ENCODE assay signal across 9 cellular contexts in the genomic region with DNA sequence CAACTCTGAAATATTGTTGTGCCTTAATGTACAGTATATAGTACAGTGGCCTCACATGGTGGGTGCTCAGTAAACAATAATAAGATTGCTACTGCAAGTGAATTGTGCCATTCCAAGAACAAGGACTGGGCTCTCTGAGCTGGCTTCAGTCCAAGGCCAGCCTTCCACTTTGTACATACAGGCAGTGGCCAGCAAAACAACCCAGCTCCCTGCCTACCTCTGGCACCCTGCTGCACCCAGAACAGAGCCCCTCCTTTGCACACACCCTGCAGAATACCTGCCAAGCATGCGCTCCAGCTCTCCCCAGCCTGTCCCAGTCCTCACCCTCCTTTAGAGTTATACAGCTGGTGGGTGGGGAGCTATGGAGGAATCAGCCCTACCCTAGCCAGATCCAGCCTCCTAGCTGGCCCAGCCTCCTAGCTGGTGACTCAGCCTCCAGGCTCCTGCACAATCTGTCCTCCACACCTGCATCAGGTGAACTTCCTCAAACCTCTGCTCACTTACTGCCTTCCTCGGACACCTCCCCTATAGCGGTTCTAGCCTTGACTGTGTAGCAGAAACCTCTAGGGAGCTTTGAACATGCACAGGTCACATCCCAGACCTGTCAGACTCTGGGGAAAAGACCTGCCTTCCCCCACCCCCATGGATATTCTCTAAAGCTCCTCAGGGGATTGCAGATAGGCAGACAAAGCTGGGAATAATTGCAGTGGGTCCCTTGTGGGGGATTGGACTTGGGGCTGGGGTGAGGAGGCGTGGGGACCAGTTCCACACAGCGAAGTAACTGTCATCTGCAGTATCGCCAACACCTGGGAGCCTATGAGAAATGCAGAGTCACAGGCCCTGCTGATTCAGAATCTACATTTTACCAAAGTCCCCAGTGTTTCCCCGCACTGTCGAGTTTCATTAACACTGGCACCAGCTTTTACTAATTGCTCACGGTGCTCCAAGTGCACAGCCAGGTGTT. TPM values are rescaled to one million over a fixed set of nuclear protein-coding genes. Genes with fewer than 3 reads are reported as not detected.
A peak's percentile ranks its signal among the peaks of the same experiment; 100 is the strongest.
DNase-seq lines count a peak whose midpoint lies in the region; ATAC-seq and TF ChIP-seq lines count a peak whose summit lies in the region.
"Had no signal": no experiment of that assay in that cellular context is flagged by ENCODE, and none has a peak within 500 bp of the region (broad histone marks: within the 10 kb centered on the region; RNA-seq: fewer than 3 reads in every experiment).

No MANE protein-coding gene starts in this region.

- H3K4me3 ChIP-seq in BLaER1 treated with 17β-estradiol and CSF1 and Interleukin-3, amounts not matched to agents 10 nM and 100 nM: no peak overlapping the region; a peak in 1 of 20 replicates
- H3K4me3 ChIP-seq in HUES64 (ENCODE audit: low read length) (peak overlapping the region; percentile 70; the same call in 1 of the 2 replicates), tibial nerve (no peak overlapping the region)

- POLR2A ChIA-PET in activated CD4-positive, alpha-beta memory T cell treated with anti-CD3 and anti-CD28 coated beads, Interleukin-2, amount 10 ng/mL, durations not matched to agents 7 days and 5 days (lab: Charles Lee): interaction anchor here (0.9 to 2.7 kb wide), 4 partner anchors 14 to 26 kb away, joined by 3 to 18 read pairs (median 4); partner anchors contain the start of genes CIPC and ZDHHC22

- DNase-seq in activated CD4-positive, alpha-beta memory T cell treated with anti-CD3 and anti-CD28 coated beads, Interleukin-2, amount 10 ng/mL, durations not matched to agents 7 days and 5 days: no peak
- DNase-seq in left colon: peak; percentile 93 to 97
- peak in 1 of 2 donors; percentile 37 for DNase-seq in tibial nerve (ENCODE audit: low spot score in 2 of 2)
- DNase-seq in COLO829 (ENCODE audit: low spot score): no peak
- DNase-seq in inferior parietal cortex (ENCODE audit: extremely low spot score): no peak

- no peak overlapping the region for H3K27ac ChIP-seq in BLaER1 treated with 17β-estradiol and CSF1 and Interleukin-3, amounts not matched to agents 10 nM and 100 nM
- H3K27ac ChIP-seq in HUES64 (ENCODE audit: low read depth, low read length) (no peak overlapping the region), tibial nerve (peak overlapping the region; percentile 37 to 75 (median 68))

- H3K36me3 ChIP-seq in BLaER1 treated with 17β-estradiol and CSF1 and Interleukin-3, amounts not matched to agents 10 nM and 100 nM: peaks cover 0 to 14% (median 0%) of the 10 kb centered on the region in 11 experiments; a peak in 2 of 22 replicates
- peaks cover 2% of the 10 kb centered on the region; the same call in 1 of the 2 replicates for H3K36me3 ChIP-seq in HUES64 (ENCODE audit: insufficient read depth, low read length)
- peaks cover 0 to 14% (median 0%) of the 10 kb centered on the region in 3 donors for H3K36me3 ChIP-seq in tibial nerve

- ATAC-seq in left colon (peak; percentile 91), GM18861 (IDR thresholded peaks at IDR 0.05; ENCODE audit: unreplicated experiment) (no peak)

- TF ChIP-seq EP300 in tibial nerve (IDR thresholded peaks at IDR 0.05): peak in 1 of 2 donors; percentile 11

- intact Hi-C loops in left colon (cut with DNase I, micrococcal nuclease): no loop called here

- 72% methylated on average over 9 of the region's 9 CpGs for WGBS in HUES64
- 75 to 79% methylated on average over 9 of the region's 9 CpGs for WGBS in tibial nerve, 2 donors

- H3K27ac Mint-ChIP-seq in activated CD4-positive, alpha-beta memory T cell treated with anti-CD3 and anti-CD28 coated beads, Interleukin-2, amount 10 ng/mL, durations not matched to agents 7 days and 5 days: no peak overlapping the region

- no peaks in the 10 kb centered on the region for H3K9me3 ChIP-seq in BLaER1 treated with 17β-estradiol and CSF1 and Interleukin-3, amounts not matched to agents 10 nM and 100 nM (replicated peaks in 1 of 11)
- no peaks in the 10 kb centered on the region for H3K9me3 ChIP-seq in HUES64 (ENCODE audit: insufficient read depth, low read depth, low read length)
- no peaks in the 10 kb centered on the region for H3K9me3 ChIP-seq in tibial nerve

- TF ChIP-seq CTCF in tibial nerve (IDR thresholded peaks at IDR 0.05): no peak

- H3K9ac ChIP-seq in BLaER1 treated with 17β-estradiol and CSF1 and Interleukin-3, amounts not matched to agents 10 nM and 100 nM: no peak overlapping the region
- no peak overlapping the region for H3K9ac ChIP-seq in HUES64 (ENCODE audit: low read depth, low read length)

- H3K4me2 ChIP-seq in BLaER1 treated with 17β-estradiol and CSF1 and Interleukin-3, amounts not matched to agents 10 nM and 100 nM: peak overlapping the region in 9 of 11 experiments; percentile 80 to 96 (median 92); a peak in 18 of 22 replicates

- no peaks in the 10 kb centered on the region for H3K9me3 Mint-ChIP-seq in activated CD4-positive, alpha-beta memory T cell treated with anti-CD3 and anti-CD28 coated beads, Interleukin-2, amount 10 ng/mL, durations not matched to agents 7 days and 5 days

- peaks cover 37% of the 10 kb centered on the region for H3K27me3 Mint-ChIP-seq in activated CD4-positive, alpha-beta memory T cell treated with anti-CD3 and anti-CD28 coated beads, Interleukin-2, amount 10 ng/mL, durations not matched to agents 7 days and 5 days

- H3K4me1 Mint-ChIP-seq in activated CD4-positive, alpha-beta memory T cell treated with anti-CD3 and anti-CD28 coated beads, Interleukin-2, amount 10 ng/mL, durations not matched to agents 7 days and 5 days: peaks cover 45% of the 10 kb centered on the region

- CTCF ChIA-PET in activated CD4-positive, alpha-beta memory T cell treated with anti-CD3 and anti-CD28 coated beads, Interleukin-2, amount 10 ng/mL, durations not matched to agents 7 days and 5 days (lab: Charles Lee): interaction anchor here (0.8 to 3.7 kb wide), 24 partner anchors 7 to 315 kb away, joined by 3 to 15 read pairs (median 4); partner anchors contain the start of genes CIPC, SAMD15, TMED8 and ZDHHC22

- H3K4me3 Mint-ChIP-seq in activated CD4-positive, alpha-beta memory T cell treated with anti-CD3 and anti-CD28 coated beads, Interleukin-2, amount 10 ng/mL, durations not matched to agents 7 days and 5 days: peak overlapping the region; percentile 76

- peaks cover 43 to 77% (median 68%) of the 10 kb centered on the region in 10 experiments for H3K4me1 ChIP-seq in BLaER1 treated with 17β-estradiol and CSF1 and Interleukin-3, amounts not matched to agents 10 nM and 100 nM
- H3K4me1 ChIP-seq in HUES64 (ENCODE audit: insufficient read depth, low read length) (peaks cover 28% of the 10 kb centered on the region), tibial nerve (peaks cover 0 to 55% (median 39%) of the 10 kb centered on the region in 4 donors)

- H3K36me3 Mint-ChIP-seq in activated CD4-positive, alpha-beta memory T cell treated with anti-CD3 and anti-CD28 coated beads, Interleukin-2, amount 10 ng/mL, durations not matched to agents 7 days and 5 days (ENCODE audit: low read depth): peaks cover 2% of the 10 kb centered on the region

- H4K20me1 ChIP-seq in BLaER1 treated with 17β-estradiol and CSF1 and Interleukin-3, amounts not matched to agents 10 nM and 100 nM: peaks cover 0 to 73% (median 48%) of the 10 kb centered on the region in 11 experiments; a peak in 18 of 22 replicates

- H3K27me3 ChIP-seq in BLaER1 treated with 17β-estradiol and CSF1 and Interleukin-3, amounts not matched to agents 10 nM and 100 nM: peaks cover 59 to 68% (median 66%) of the 10 kb centered on the region in 11 experiments
- H3K27me3 ChIP-seq in HUES64 (ENCODE audit: insufficient read depth, low read length): peaks cover 11% of the 10 kb centered on the region
- H3K27me3 ChIP-seq in tibial nerve: peaks cover 0 to 12% of the 10 kb centered on the region in 2 donors

- no peak for TF ChIP-seq POLR2A in tibial nerve (IDR thresholded peaks at IDR 0.05)

RNA-seq across cellular contexts. Expression of gene ZDHHC22, which starts 17.9 kb away (rescaled TPM):
- polyA plus RNA-seq in HUES64 (2013, experiment 1 of 2): 19.1 TPM
- 16.3 TPM for polyA plus RNA-seq in HUES64 (2013, experiment 2 of 2)
- not detected for total RNA-seq in activated CD4-positive, alpha-beta memory T cell treated with anti-CD3 and anti-CD28 coated beads, Interleukin-2, amount 10 ng/mL, durations not matched to agents 7 days and 5 days
- not detected for total RNA-seq in left colon
- not detected for total RNA-seq in tibial nerve

RNA-seq across cellular contexts. Expression of gene CIPC, which starts 25.6 kb away (rescaled TPM):
- polyA plus RNA-seq in HUES64 (2013, experiment 1 of 2): 17.7 TPM
- 16.9 TPM for polyA plus RNA-seq in HUES64 (2013, experiment 2 of 2)
- total RNA-seq in activated CD4-positive, alpha-beta memory T cell treated with anti-CD3 and anti-CD28 coated beads, Interleukin-2, amount 10 ng/mL, durations not matched to agents 7 days and 5 days: 10 to 100 TPM in 1 of 2 experiments, 1 to 10 TPM in 1; 9.6 to 12.8 TPM
- total RNA-seq in left colon: 10 to 100 TPM; 50.4 to 52.0 TPM
- total RNA-seq in tibial nerve: 10 to 100 TPM; 38.1 to 76.7 (median 41.5) TPM

RNA-seq across cellular contexts. Expression of gene TMEM63C, which starts 57.9 kb away (rescaled TPM):
- 1.6 TPM for polyA plus RNA-seq in HUES64 (2013, experiment 1 of 2)
- polyA plus RNA-seq in HUES64 (2013, experiment 2 of 2): 2.4 TPM
- 1 to 10 TPM; 1.5 to 1.9 TPM for total RNA-seq in activated CD4-positive, alpha-beta memory T cell treated with anti-CD3 and anti-CD28 coated beads, Interleukin-2, amount 10 ng/mL, durations not matched to agents 7 days and 5 days
- total RNA-seq in left colon: 10 to 100 TPM; 22.4 to 43.0 TPM
- not detected for total RNA-seq in tibial nerve
- total RNA-seq: pulmonary artery endothelial cell had no signal

Comparison
In these comparisons a context has a peak if more than half of its experiments do, and no peak if none do; other contexts are left out.
1. H3K27ac ChIP-seq: peak in tibial nerve (4 of 4); none in BLaER1 treated with 17β-estradiol and CSF1 and Interleukin-3, amounts not matched to agents 10 nM and 100 nM (0 of 11) and HUES64 (single experiment).
2. DNase-seq: peak in left colon (2 of 2); none in activated CD4-positive, alpha-beta memory T cell treated with anti-CD3 and anti-CD28 coated beads, Interleukin-2, amount 10 ng/mL, durations not matched to agents 7 days and 5 days (single experiment), COLO829 (single experiment) and inferior parietal cortex (single experiment).
3. RNA of gene TMEM63C, which starts 57.9 kb away (total RNA-seq): 22.4 to 43.0 TPM in left colon; 1.5 to 1.9 TPM in activated CD4-positive, alpha-beta memory T cell treated with anti-CD3 and anti-CD28 coated beads, Interleukin-2, amount 10 ng/mL, durations not matched to agents 7 days and 5 days and not detected in tibial nerve; every median in the first group is over 4 times any median in the second.